8 cellular contexts compared by ENCODE assay signal in genomic region chr1:44819594-44820327, GRCh38. TPM values are rescaled to one million over a fixed set of nuclear protein-coding genes. Genes with fewer than 3 reads are reported as not detected.
A peak's percentile ranks its signal among the peaks of the same experiment; 100 is the strongest.
DNase-seq lines count a peak whose midpoint lies in the region; ATAC-seq lines count a peak whose summit lies in the region.

No MANE protein-coding gene starts in this region.

- ATAC-seq in GM18520 (IDR thresholded peaks at IDR 0.05; ENCODE audit: unreplicated experiment) (peak; percentile 68), HG03045 (IDR thresholded peaks at IDR 0.05; ENCODE audit: unreplicated experiment) (peak; percentile 76)

- DNase-seq in A172 (ENCODE audit: low spot score) (peak; percentile 77), NOMO-1 (lab: John Stamatoyannopoulos, UW; ENCODE audit: unreplicated experiment in 2 of 2) (peak; percentile 89 to 96), activated T-cell treated with anti-CD3 and anti-CD28 coated beads for 1 hour (ENCODE audit: low read depth) (peak; percentile 74), epidermal melanocyte (ENCODE audit: insufficient read length, low spot score) (peak; percentile 86), middle frontal gyrus (ENCODE audit: extremely low spot score, low spot score) (peak; percentile 62)
- DNase-seq in stimulated activated CD8-positive, alpha-beta memory T cell treated with anti-CD3 and anti-CD28 coated beads, Interleukin-4, amount 100 ng/mL, for 24 hours (ENCODE audit: low read depth), result peak; percentile 70

RNA-seq across cellular contexts. Expression of gene BTBD19, which starts 11.4 kb away (rescaled TPM):
- 4.8 and 9.4 TPM in 2 replicates for total RNA-seq in A172 (2014; rRNA removed; shearing (Covaris generic))

RNA-seq across cellular contexts. Expression of gene DYNLT4, which starts 12.6 kb away (rescaled TPM):
- total RNA-seq in A172 (2014; rRNA removed; shearing (Covaris generic)), result 6.3 TPM in 1 of 2 replicates, not detected in the other

RNA-seq across cellular contexts. Expression of gene PLK3, which starts 19.6 kb away (rescaled TPM):
- 11.3 and 15.9 TPM in 2 replicates for total RNA-seq in A172 (2014; rRNA removed; shearing (Covaris generic))

RNA-seq across cellular contexts. Expression of gene PTCH2, which starts 23.3 kb away (rescaled TPM):
- not detected in 2 replicates for total RNA-seq in A172 (2014; rRNA removed; shearing (Covaris generic))

RNA-seq across cellular contexts. Expression of gene BEST4, which starts 31.8 kb away (rescaled TPM):
- total RNA-seq in A172 (2014; rRNA removed; shearing (Covaris generic)), result 0.05 TPM in 1 of 2 replicates, not detected in the other

Comparison
In these comparisons a context has a peak if more than half of its experiments do, and no peak if none do; other contexts are left out.
1. Peak in every context shown above with its lines: DNase-seq and ATAC-seq.